Comparison of ENCODE assay signal across 1 cellular context in genomic region chr1:212261361-212261929, GRCh38.
TF ChIP-seq lines count a peak whose summit lies in the region.

No MANE protein-coding gene starts in this region.

TF ChIP-seq in K562, 482 proteins besides CTCF, POLR2A, EP300 and RAD21 (continued from another document and continues in another):
- TF ChIP-seq ZHX1 (conservative IDR thresholded peaks at IDR 0.05; ENCODE audit: low read length) (no peak), RAD51 (IDR thresholded peaks at IDR 0.05; ENCODE audit: borderline replicate concordance, low read depth) (no peak), HDAC6 (IDR thresholded peaks at IDR 0.05; ENCODE audit: low read depth, low read length) (no peak), SUPT5H (IDR thresholded peaks at IDR 0.05) (no peak), NR2F6 (CRISPR knock-in tag; IDR thresholded peaks at IDR 0.05) (no peak), ETS1 (conservative IDR thresholded peaks at IDR 0.05; ENCODE audit: control insufficient read depth, low read depth, low read length) (no peak), ZNF277 (CRISPR knock-in tag; IDR thresholded peaks at IDR 0.05; ENCODE audit: borderline replicate concordance) (no peak), IRF2 (CRISPR knock-in tag; IDR thresholded peaks at IDR 0.05) (no peak), MBD2 (IDR thresholded peaks at IDR 0.05; ENCODE audit: borderline replicate concordance, low read depth) (no peak), CHD4 (IDR thresholded peaks at IDR 0.05; ENCODE audit: insufficient read depth, insufficient replicate concordance, low read depth, low read length, poor library complexity, severe bottlenecking) (no peak), SIN3A (IDR thresholded peaks at IDR 0.05; ENCODE audit: borderline replicate concordance in 2 of 2, control insufficient read depth in 1 of 2, low read depth in 2 of 2, low read length in 2 of 2) (no peak), RBFOX2 (IDR thresholded peaks at IDR 0.05; ENCODE audit: low read depth, low read length) (no peak), ZNF280B (CRISPR knock-in tag; IDR thresholded peaks at IDR 0.05) (no peak), ZZZ3 (IDR thresholded peaks at IDR 0.05) (no peak), WHSC1 (IDR thresholded peaks at IDR 0.05; ENCODE audit: low read length) (no peak), SIX5 (IDR thresholded peaks at IDR 0.05; ENCODE audit: borderline replicate concordance in 1 of 2, insufficient read depth in 1 of 2, low read depth in 1 of 2, low read length in 2 of 2) (no peak), ZNF253 (CRISPR knock-in tag; conservative IDR thresholded peaks at IDR 0.05) (no peak), ZNF239 (CRISPR knock-in tag; IDR thresholded peaks at IDR 0.05) (no peak), ARID2 (IDR thresholded peaks at IDR 0.05) (no peak), ZFP91 (CRISPR knock-in tag; IDR thresholded peaks at IDR 0.05) (no peak), ZSCAN29 (IDR thresholded peaks at IDR 0.05) (no peak), ZNF444 (CRISPR knock-in tag; IDR thresholded peaks at IDR 0.05) (no peak), PTTG1 (tag; IDR thresholded peaks at IDR 0.05; ENCODE audit: low read depth) (no peak), RBM25 (IDR thresholded peaks at IDR 0.05; ENCODE audit: low read depth, low read length, severe bottlenecking) (no peak), NFE2L1 (tag; IDR thresholded peaks at IDR 0.05; ENCODE audit: borderline replicate concordance, low read depth) (no peak), FOXA1 (IDR thresholded peaks at IDR 0.05; ENCODE audit: borderline replicate concordance) (no peak), NFIC (IDR thresholded peaks at IDR 0.05) (peak; percentile 42), THRB (CRISPR knock-in tag; conservative IDR thresholded peaks at IDR 0.05) (no peak), ZNF609 (CRISPR knock-in tag; IDR thresholded peaks at IDR 0.05; ENCODE audit: borderline replicate concordance) (no peak), STAT6 (CRISPR knock-in tag; IDR thresholded peaks at IDR 0.05) (no peak), ZNF511 (CRISPR knock-in tag; IDR thresholded peaks at IDR 0.05) (no peak), MTA3 (IDR thresholded peaks at IDR 0.05; ENCODE audit: borderline replicate concordance) (peak; percentile 21; the same call in 1 of the 2 replicates), ZBTB2 (IDR thresholded peaks at IDR 0.05) (no peak), RFX1 (IDR thresholded peaks at IDR 0.05) (no peak), TGIF2 (CRISPR knock-in tag; IDR thresholded peaks at IDR 0.05) (no peak), MECOM (CRISPR knock-in tag; IDR thresholded peaks at IDR 0.05) (no peak), ZNF263 (CRISPR knock-in tag; IDR thresholded peaks at IDR 0.05; ENCODE audit: borderline replicate concordance) (no peak), DDX20 (tag; IDR thresholded peaks at IDR 0.05; ENCODE audit: low read depth) (no peak), DLX4 (CRISPR knock-in tag; IDR thresholded peaks at IDR 0.05) (no peak), ASH1L (IDR thresholded peaks at IDR 0.05; ENCODE audit: borderline replicate concordance, low read depth, partially characterized antibody) (no peak)
